19 cellular contexts compared by ENCODE assay signal in genomic region chr13:61156753-61157152, GRCh38.
"Had no signal": no experiment of that assay in that cellular context is flagged by ENCODE, and none has a peak within 500 bp of the region (broad histone marks: within the 10 kb centered on the region; RNA-seq: fewer than 3 reads in every experiment).

No MANE protein-coding gene starts in this region.

- H3K27ac ChIP-seq: cardiac muscle cell, dorsolateral prefrontal cortex, epithelial cell of prostate, foreskin keratinocyte, neutrophil, parathyroid adenoma, sigmoid colon, thoracic aorta, upper lobe of left lung, WERI-Rb-1 had no signal

- H2AFZ ChIP-seq: parathyroid adenoma had no signal

- H3K9me3 ChIP-seq: neutrophil, sigmoid colon, thoracic aorta, upper lobe of left lung had no signal

- DNase-seq: activated CD4-positive, alpha-beta T cell treated with anti-CD3 and anti-CD28 coated beads, Interleukin-2, amount 50 U/mL, for 4 hours; activated gamma-delta T cell treated with Interleukin-2 at 50 U/mL for 16 hours; activated T-cell treated with anti-CD3 and anti-CD28 coated beads for 4 hours; dorsolateral prefrontal cortex; foreskin keratinocyte; hippocampal formation; islet precursor cell; sigmoid colon; stimulated activated CD4-positive, alpha-beta T cell treated with anti-CD3 and anti-CD28 coated beads, Interleukin-4, amount 100 ng/mL, for 24 hours; T-cell; upper lobe of left lung; WERI-Rb-1 had no signal

- ATAC-seq: foreskin keratinocyte; natural killer cell treated with Interleukin-12 subunit alpha and Interleukin-12 subunit beta and Interleukin-15 and Interleukin-18, amount 100 ng/mL, for 72 hours; stimulated activated effector memory CD8-positive, alpha-beta T cell treated with anti-CD3 and anti-CD28 coated beads, Interleukin-12 subunit alpha, Interleukin-12 subunit beta, amount 100 ng/mL, for 72 hours; T-cell had no signal

- H3K36me3 ChIP-seq: cardiac muscle cell, neutrophil, sigmoid colon, thoracic aorta, upper lobe of left lung, WERI-Rb-1 had no signal

- H3K4me3 ChIP-seq: cardiac muscle cell, dorsolateral prefrontal cortex, sigmoid colon, thoracic aorta, upper lobe of left lung had no signal

- H3K9ac ChIP-seq: parathyroid adenoma had no signal

- H3K79me2 ChIP-seq: parathyroid adenoma had no signal

- H3K27me3 ChIP-seq: cardiac muscle cell, dorsolateral prefrontal cortex, foreskin keratinocyte, neutrophil, sigmoid colon, upper lobe of left lung had no signal

- H3K4me1 ChIP-seq: foreskin keratinocyte, parathyroid adenoma, upper lobe of left lung had no signal
